Comparison of ENCODE assay signal across 20 cellular contexts in genomic region chr2:60602388-60602787, GRCh38. TPM values are rescaled to one million over a fixed set of nuclear protein-coding genes. Genes with fewer than 3 reads are reported as not detected.
"Had no signal": no experiment of that assay in that cellular context is flagged by ENCODE, and none has a peak within 500 bp of the region (broad histone marks: within the 10 kb centered on the region; RNA-seq: fewer than 3 reads in every experiment).

No MANE protein-coding gene starts in this region.

- H3K27ac ChIP-seq: ascending aorta, tibial nerve, vagina had no signal

- H3K4me1 Mint-ChIP-seq: activated CD8-positive, alpha-beta memory T cell treated with anti-CD3 and anti-CD28 coated beads, Interleukin-2, amount 10 ng/mL, durations not matched to agents 7 days and 5 days; activated naive CD4-positive, alpha-beta T cell treated with anti-CD3 and anti-CD28 coated beads, Interleukin-2, amount 10 ng/mL, durations not matched to agents 7 days and 5 days had no signal

- DNase-seq: activated CD4-positive, alpha-beta T cell treated with anti-CD3 and anti-CD28 coated beads, Interleukin-2, amount 50 U/mL, for 48 hours; activated CD8-positive, alpha-beta memory T cell treated with anti-CD3 and anti-CD28 coated beads, Interleukin-2, amount 10 ng/mL, durations not matched to agents 7 days and 5 days; activated naive CD4-positive, alpha-beta T cell treated with anti-CD3 and anti-CD28 coated beads, Interleukin-2, amount 10 ng/mL, durations not matched to agents 7 days and 5 days; activated T-cell treated with anti-CD3 and anti-CD28 coated beads, Interleukin-2, amount 50 U/mL, for 1 hour; cerebellar nuclear complex; effector memory CD4-positive, alpha-beta T cell; foreskin fibroblast; glutamatergic neuron; kidney glomerular epithelial cell; left ventricle myocardium superior; occipital lobe; stimulated activated CD4-positive, alpha-beta T cell treated with anti-CD3 and anti-CD28 coated beads, Interleukin-15, amount 100 ng/mL, for 24 hours; stimulated activated CD4-positive, alpha-beta T cell treated with anti-CD3 and anti-CD28 coated beads, Interleukin-4, amount 100 ng/mL, for 24 hours; stimulated activated naive CD4-positive, alpha-beta T cell treated with Interleukin-2 at 50 U/mL for 16 hours; substantia nigra had no signal

- H3K4me3 Mint-ChIP-seq: activated CD8-positive, alpha-beta memory T cell treated with anti-CD3 and anti-CD28 coated beads, Interleukin-2, amount 10 ng/mL, durations not matched to agents 7 days and 5 days; activated naive CD4-positive, alpha-beta T cell treated with anti-CD3 and anti-CD28 coated beads, Interleukin-2, amount 10 ng/mL, durations not matched to agents 7 days and 5 days; nephron had no signal

- H3K4me3 ChIP-seq: ascending aorta, vagina had no signal

- H3K27ac Mint-ChIP-seq: activated CD8-positive, alpha-beta memory T cell treated with anti-CD3 and anti-CD28 coated beads, Interleukin-2, amount 10 ng/mL, durations not matched to agents 7 days and 5 days; activated naive CD4-positive, alpha-beta T cell treated with anti-CD3 and anti-CD28 coated beads, Interleukin-2, amount 10 ng/mL, durations not matched to agents 7 days and 5 days had no signal

- H3K4me1 ChIP-seq: ascending aorta, breast epithelium, vagina had no signal

- H3K9me3 ChIP-seq: ascending aorta, vagina had no signal

- H3K36me3 ChIP-seq: ascending aorta, breast epithelium, tibial nerve, vagina had no signal

- H3K27me3 ChIP-seq: ascending aorta, breast epithelium, tibial nerve, vagina had no signal

- ATAC-seq: activated CD8-positive, alpha-beta memory T cell treated with anti-CD3 and anti-CD28 coated beads, Interleukin-2, amount 10 ng/mL, durations not matched to agents 7 days and 5 days; left ventricle myocardium superior had no signal

- H3K36me3 Mint-ChIP-seq: activated CD8-positive, alpha-beta memory T cell treated with anti-CD3 and anti-CD28 coated beads, Interleukin-2, amount 10 ng/mL, durations not matched to agents 7 days and 5 days; activated naive CD4-positive, alpha-beta T cell treated with anti-CD3 and anti-CD28 coated beads, Interleukin-2, amount 10 ng/mL, durations not matched to agents 7 days and 5 days had no signal

- H3K9me3 Mint-ChIP-seq: activated naive CD4-positive, alpha-beta T cell treated with anti-CD3 and anti-CD28 coated beads, Interleukin-2, amount 10 ng/mL, durations not matched to agents 7 days and 5 days had no signal

RNA-seq across cellular contexts. Expression of gene BCL11A, which starts 48.9 kb away (rescaled TPM):
- total RNA-seq: activated CD8-positive, alpha-beta memory T cell treated with anti-CD3 and anti-CD28 coated beads, Interleukin-2, amount 10 ng/mL, durations not matched to agents 7 days and 5 days had no signal
